8 cellular contexts compared by ENCODE assay signal in genomic region chrX:110002300-110003166, GRCh38. TPM values are rescaled to one million over a fixed set of nuclear protein-coding genes. Genes with fewer than 3 reads are reported as not detected.
DNase-seq lines count a peak whose midpoint lies in the region; ATAC-seq and TF ChIP-seq lines count a peak whose summit lies in the region.

Gene TMEM164 (plus strand): TSS chrX:110003114. CDS start chrX:110003775, 661 bp downstream.

- no peak for TF ChIP-seq CTCF in fibroblast of mammary gland (conservative IDR thresholded peaks at IDR 0.05; ENCODE audit: control insufficient read depth, insufficient read depth, low read depth, low read length)
- TF ChIP-seq CTCF in natural killer cell (IDR thresholded peaks at IDR 0.05), result no peak

- no peaks in the 10 kb centered on the region for H3K27me3 Mint-ChIP-seq in activated T-helper 1 cell treated with anti-CD3 and anti-CD28 coated beads, Interleukin-12 subunit alpha, Interleukin-12 subunit beta, Interleukin-2, Interleukin-4 antibody, amounts not matched to agents 30 ng/mL and 10 ng/mL and 1 ng/mL, durations not matched to agents 14 hours and 24 hours and 36 hours (ENCODE audit: insufficient read depth)
- no peaks in the 10 kb centered on the region for H3K27me3 Mint-ChIP-seq in natural killer cell (ENCODE audit: low read depth in 2 of 2)

- H3K4me3 Mint-ChIP-seq in activated T-helper 1 cell treated with anti-CD3 and anti-CD28 coated beads, Interleukin-12 subunit alpha, Interleukin-12 subunit beta, Interleukin-2, Interleukin-4 antibody, amounts not matched to agents 30 ng/mL and 10 ng/mL and 1 ng/mL, durations not matched to agents 14 hours and 24 hours and 36 hours, result peak within 1 kb of the TSS; percentile 92
- H3K4me3 Mint-ChIP-seq in natural killer cell, result peak within 1 kb of the TSS; percentile 95

- peak within 1 kb of the TSS; percentile 61 for H3K4me3 ChIP-seq in Jurkat, Clone E6-1 (ENCODE audit: low read length)
- peak within 1 kb of the TSS; percentile 62 for H3K4me3 ChIP-seq in fibroblast of mammary gland (ENCODE audit: control insufficient read depth, low read depth, low read length)

- ATAC-seq in GM21576 (IDR thresholded peaks at IDR 0.05; ENCODE audit: unreplicated experiment), result peak; percentile 80
- ATAC-seq in natural killer cell, result peak; percentile 77 to 93 (median 82)

- no peaks in the 10 kb centered on the region for H3K9me3 Mint-ChIP-seq in activated T-helper 1 cell treated with anti-CD3 and anti-CD28 coated beads, Interleukin-12 subunit alpha, Interleukin-12 subunit beta, Interleukin-2, Interleukin-4 antibody, amounts not matched to agents 30 ng/mL and 10 ng/mL and 1 ng/mL, durations not matched to agents 14 hours and 24 hours and 36 hours
- no peaks in the 10 kb centered on the region for H3K9me3 Mint-ChIP-seq in natural killer cell

- intact Hi-C loops in activated T-helper 1 cell treated with anti-CD3 and anti-CD28 coated beads, Interleukin-12 subunit alpha, Interleukin-12 subunit beta, Interleukin-2, Interleukin-4 antibody, amounts not matched to agents 30 ng/mL and 10 ng/mL and 1 ng/mL, durations not matched to agents 14 hours and 24 hours and 36 hours (cut with micrococcal nuclease), result loop anchor here (2.0 to 5.0 kb wide), 5 partner anchors 130 to 1680 kb away; partner anchors contain the start of genes ACSL4, ALG13, AMMECR1 and NXT2
- intact Hi-C loops in natural killer cell (cut with micrococcal nuclease), result loop anchor here (10.0 kb wide), 1 partner anchor 468 kb away; the partner anchor contains the start of gene NXT2

- peaks cover 23% of the 10 kb centered on the region for H3K4me1 Mint-ChIP-seq in activated T-helper 1 cell treated with anti-CD3 and anti-CD28 coated beads, Interleukin-12 subunit alpha, Interleukin-12 subunit beta, Interleukin-2, Interleukin-4 antibody, amounts not matched to agents 30 ng/mL and 10 ng/mL and 1 ng/mL, durations not matched to agents 14 hours and 24 hours and 36 hours (ENCODE audit: low read depth)
- peaks cover 22 to 33% of the 10 kb centered on the region in 2 donors for H3K4me1 Mint-ChIP-seq in natural killer cell

- peak within 1 kb of the TSS; percentile 92 for H3K27ac Mint-ChIP-seq in activated T-helper 1 cell treated with anti-CD3 and anti-CD28 coated beads, Interleukin-12 subunit alpha, Interleukin-12 subunit beta, Interleukin-2, Interleukin-4 antibody, amounts not matched to agents 30 ng/mL and 10 ng/mL and 1 ng/mL, durations not matched to agents 14 hours and 24 hours and 36 hours
- peak within 1 kb of the TSS; percentile 80 to 92 for H3K27ac Mint-ChIP-seq in natural killer cell

- peaks cover 2% of the 10 kb centered on the region for H3K36me3 Mint-ChIP-seq in activated T-helper 1 cell treated with anti-CD3 and anti-CD28 coated beads, Interleukin-12 subunit alpha, Interleukin-12 subunit beta, Interleukin-2, Interleukin-4 antibody, amounts not matched to agents 30 ng/mL and 10 ng/mL and 1 ng/mL, durations not matched to agents 14 hours and 24 hours and 36 hours (ENCODE audit: low read depth)
- H3K36me3 Mint-ChIP-seq in natural killer cell, result no peaks in the 10 kb centered on the region

- peak; percentile 67 for DNase-seq in DMS53 treated with DMSO at 0.1 percent for 48 hours (lab: John Stamatoyannopoulos, UW; ENCODE audit: unreplicated experiment)
- peak; percentile 79 for DNase-seq in Jurkat, Clone E6-1 (ENCODE audit: low read depth, low spot score)
- peak; percentile 74 for DNase-seq in RPMI7951 (ENCODE audit: low read depth)
- peak; percentile 72 for DNase-seq in activated T-helper 1 cell treated with anti-CD3 and anti-CD28 coated beads, Interleukin-12 subunit alpha, Interleukin-12 subunit beta, Interleukin-2, Interleukin-4 antibody, amounts not matched to agents 30 ng/mL and 10 ng/mL and 1 ng/mL, durations not matched to agents 14 hours and 24 hours and 36 hours (ENCODE audit: low spot score)
- DNase-seq in fibroblast of mammary gland (ENCODE audit: low read depth), result peak; percentile 70
- peak; percentile 65 for DNase-seq in natural killer cell
- DNase-seq in stimulated activated naive CD4-positive, alpha-beta T cell treated with Interleukin-2 at 50 U/mL for 16 hours (lab: John Stamatoyannopoulos, UW), result peak; percentile 87

RNA-seq across cellular contexts. Expression of gene TMEM164, which starts in this region (rescaled TPM):
- polyA plus RNA-seq in Jurkat, Clone E6-1 (2012; ENCODE audit: insufficient read depth, insufficient read length), result 15.2 TPM
- 8.0 and 8.3 TPM in 2 replicates for total RNA-seq in RPMI7951 (2014; rRNA removed; shearing (Covaris generic))
- total RNA-seq in activated T-helper 1 cell treated with anti-CD3 and anti-CD28 coated beads, Interleukin-12 subunit alpha, Interleukin-12 subunit beta, Interleukin-2, Interleukin-4 antibody, amounts not matched to agents 30 ng/mL and 10 ng/mL and 1 ng/mL, durations not matched to agents 14 hours and 24 hours and 36 hours, result 17.9 and 19.1 TPM in 2 replicates
- 10 to 100 TPM; 18.9 to 80.6 (median 30.6) TPM for total RNA-seq in natural killer cell

Comparison
In these comparisons a context has a peak if more than half of its experiments do, and no peak if none do; other contexts are left out.
1. Peak in every context shown above with its lines: DNase-seq, ATAC-seq and H3K4me3 ChIP-seq.